Comparison of ENCODE assay signal across 13 cellular contexts in genomic region chr20:16007164-16007563, GRCh38.
DNase-seq lines count a peak whose midpoint lies in the region; ATAC-seq and TF ChIP-seq lines count a peak whose summit lies in the region.
"Had no signal": no experiment of that assay in that cellular context is flagged by ENCODE, and none has a peak within 500 bp of the region (broad histone marks: within the 10 kb centered on the region; RNA-seq: fewer than 3 reads in every experiment).

No MANE protein-coding gene starts in this region.

- no peaks in the 10 kb centered on the region for H3K27me3 ChIP-seq in GM23338 (ENCODE audit: insufficient read depth)
- H3K27me3 ChIP-seq: neutrophil had no signal

- H3K27ac Mint-ChIP-seq in GM23338 = no peak overlapping the region

- no peaks in the 10 kb centered on the region for H3K27me3 Mint-ChIP-seq in GM23338 (ENCODE audit: insufficient read depth, low read depth, poor library complexity)

- peaks cover 16% of the 10 kb centered on the region for H3K4me1 Mint-ChIP-seq in GM23338

- DNase-seq in GM12864 (ENCODE audit: low read depth) (peak; percentile 66), GM23338 (ENCODE audit: low spot score) (no peak), NCI-H2029 treated with DMSO at 0.1 percent for 48 hours (lab: John Stamatoyannopoulos, UW) (no peak), NCI-H1694 (lab: John Stamatoyannopoulos, UW) (no peak), medulla oblongata (ENCODE audit: extremely low spot score) (no peak)
- DNase-seq: 8988T; activated CD8-positive, alpha-beta memory T cell treated with anti-CD3 and anti-CD28 coated beads, Interleukin-2, amount 50 U/mL, for 48 hours; aorta; NCI-H187 treated with DMSO at 0.1 percent for 48 hours had no signal

- no peaks in the 10 kb centered on the region; the same call in 2 of the 3 replicates for H3K9me3 Mint-ChIP-seq in GM23338

- peak; percentile 94 for ATAC-seq in GM19328 (IDR thresholded peaks at IDR 0.05; ENCODE audit: unreplicated experiment)
- ATAC-seq in HG02610 (IDR thresholded peaks at IDR 0.05; ENCODE audit: unreplicated experiment) = peak; percentile 92
- ATAC-seq in HG03196 (IDR thresholded peaks at IDR 0.05; ENCODE audit: unreplicated experiment) = peak; percentile 88
- ATAC-seq in GM23338 = no peak

- no peaks in the 10 kb centered on the region; the same call in 2 of the 3 replicates for H3K36me3 Mint-ChIP-seq in GM23338 (ENCODE audit: low read depth)

- H3K9me2 ChIP-seq in GM23338 (ENCODE audit: insufficient read depth) = peaks cover 4% of the 10 kb centered on the region

- H3K4me2 ChIP-seq in GM23338 = no peak overlapping the region

- H3K4me1 ChIP-seq in GM23338 (ENCODE audit: insufficient read depth) = peaks cover 16% of the 10 kb centered on the region; the same call in 1 of the 2 replicates

- H4K20me1 ChIP-seq in GM23338 (replicated peaks; ENCODE audit: insufficient read depth) = no peaks in the 10 kb centered on the region

- H2AFZ ChIP-seq in GM23338 = no peak overlapping the region

- no peak overlapping the region for H3K27ac ChIP-seq in GM23338 (ENCODE audit: low read depth)
- H3K27ac ChIP-seq: neutrophil had no signal

- no peak overlapping the region for H3K4me3 Mint-ChIP-seq in GM23338

- TF ChIP-seq CTCF in GM12864 (IDR thresholded peaks at IDR 0.05; ENCODE audit: low read depth, low read length, missing control alignments) (no peak), GM23338 (conservative IDR thresholded peaks at IDR 0.05; ENCODE audit: low read depth in 2 of 2) (no peak)

- H3F3A ChIP-seq in GM23338 (replicated peaks; ENCODE audit: low read depth) = no peaks in the 10 kb centered on the region

- H3K4me3 ChIP-seq in GM12864 (ENCODE audit: low read depth, low read length) (no peak overlapping the region), GM23338 (no peak overlapping the region)

- H3K79me2 ChIP-seq in GM23338 (replicated peaks; ENCODE audit: insufficient read depth) = no peaks in the 10 kb centered on the region

- H3K36me3 ChIP-seq in GM23338 (ENCODE audit: insufficient read depth) = no peaks in the 10 kb centered on the region
- H3K36me3 ChIP-seq: neutrophil had no signal

TF ChIP-seq in GM23338, 12 proteins besides CTCF, POLR2A, EP300 and RAD21:
- no peak for TF ChIP-seq ZNF114 (CRISPR knock-in tag; IDR thresholded peaks at IDR 0.05)
- no peak for TF ChIP-seq EZH2phosphoT487 (IDR thresholded peaks at IDR 0.05; ENCODE audit: unreplicated experiment)
- no peak for TF ChIP-seq NANOG (IDR thresholded peaks at IDR 0.05; ENCODE audit: borderline replicate concordance)
- no peak for TF ChIP-seq JUNB (IDR thresholded peaks at IDR 0.05; ENCODE audit: unreplicated experiment)
- no peak for TF ChIP-seq ZNF331 (CRISPR knock-in tag; IDR thresholded peaks at IDR 0.05; ENCODE audit: low read depth)
- TF ChIP-seq, protein P1, sequence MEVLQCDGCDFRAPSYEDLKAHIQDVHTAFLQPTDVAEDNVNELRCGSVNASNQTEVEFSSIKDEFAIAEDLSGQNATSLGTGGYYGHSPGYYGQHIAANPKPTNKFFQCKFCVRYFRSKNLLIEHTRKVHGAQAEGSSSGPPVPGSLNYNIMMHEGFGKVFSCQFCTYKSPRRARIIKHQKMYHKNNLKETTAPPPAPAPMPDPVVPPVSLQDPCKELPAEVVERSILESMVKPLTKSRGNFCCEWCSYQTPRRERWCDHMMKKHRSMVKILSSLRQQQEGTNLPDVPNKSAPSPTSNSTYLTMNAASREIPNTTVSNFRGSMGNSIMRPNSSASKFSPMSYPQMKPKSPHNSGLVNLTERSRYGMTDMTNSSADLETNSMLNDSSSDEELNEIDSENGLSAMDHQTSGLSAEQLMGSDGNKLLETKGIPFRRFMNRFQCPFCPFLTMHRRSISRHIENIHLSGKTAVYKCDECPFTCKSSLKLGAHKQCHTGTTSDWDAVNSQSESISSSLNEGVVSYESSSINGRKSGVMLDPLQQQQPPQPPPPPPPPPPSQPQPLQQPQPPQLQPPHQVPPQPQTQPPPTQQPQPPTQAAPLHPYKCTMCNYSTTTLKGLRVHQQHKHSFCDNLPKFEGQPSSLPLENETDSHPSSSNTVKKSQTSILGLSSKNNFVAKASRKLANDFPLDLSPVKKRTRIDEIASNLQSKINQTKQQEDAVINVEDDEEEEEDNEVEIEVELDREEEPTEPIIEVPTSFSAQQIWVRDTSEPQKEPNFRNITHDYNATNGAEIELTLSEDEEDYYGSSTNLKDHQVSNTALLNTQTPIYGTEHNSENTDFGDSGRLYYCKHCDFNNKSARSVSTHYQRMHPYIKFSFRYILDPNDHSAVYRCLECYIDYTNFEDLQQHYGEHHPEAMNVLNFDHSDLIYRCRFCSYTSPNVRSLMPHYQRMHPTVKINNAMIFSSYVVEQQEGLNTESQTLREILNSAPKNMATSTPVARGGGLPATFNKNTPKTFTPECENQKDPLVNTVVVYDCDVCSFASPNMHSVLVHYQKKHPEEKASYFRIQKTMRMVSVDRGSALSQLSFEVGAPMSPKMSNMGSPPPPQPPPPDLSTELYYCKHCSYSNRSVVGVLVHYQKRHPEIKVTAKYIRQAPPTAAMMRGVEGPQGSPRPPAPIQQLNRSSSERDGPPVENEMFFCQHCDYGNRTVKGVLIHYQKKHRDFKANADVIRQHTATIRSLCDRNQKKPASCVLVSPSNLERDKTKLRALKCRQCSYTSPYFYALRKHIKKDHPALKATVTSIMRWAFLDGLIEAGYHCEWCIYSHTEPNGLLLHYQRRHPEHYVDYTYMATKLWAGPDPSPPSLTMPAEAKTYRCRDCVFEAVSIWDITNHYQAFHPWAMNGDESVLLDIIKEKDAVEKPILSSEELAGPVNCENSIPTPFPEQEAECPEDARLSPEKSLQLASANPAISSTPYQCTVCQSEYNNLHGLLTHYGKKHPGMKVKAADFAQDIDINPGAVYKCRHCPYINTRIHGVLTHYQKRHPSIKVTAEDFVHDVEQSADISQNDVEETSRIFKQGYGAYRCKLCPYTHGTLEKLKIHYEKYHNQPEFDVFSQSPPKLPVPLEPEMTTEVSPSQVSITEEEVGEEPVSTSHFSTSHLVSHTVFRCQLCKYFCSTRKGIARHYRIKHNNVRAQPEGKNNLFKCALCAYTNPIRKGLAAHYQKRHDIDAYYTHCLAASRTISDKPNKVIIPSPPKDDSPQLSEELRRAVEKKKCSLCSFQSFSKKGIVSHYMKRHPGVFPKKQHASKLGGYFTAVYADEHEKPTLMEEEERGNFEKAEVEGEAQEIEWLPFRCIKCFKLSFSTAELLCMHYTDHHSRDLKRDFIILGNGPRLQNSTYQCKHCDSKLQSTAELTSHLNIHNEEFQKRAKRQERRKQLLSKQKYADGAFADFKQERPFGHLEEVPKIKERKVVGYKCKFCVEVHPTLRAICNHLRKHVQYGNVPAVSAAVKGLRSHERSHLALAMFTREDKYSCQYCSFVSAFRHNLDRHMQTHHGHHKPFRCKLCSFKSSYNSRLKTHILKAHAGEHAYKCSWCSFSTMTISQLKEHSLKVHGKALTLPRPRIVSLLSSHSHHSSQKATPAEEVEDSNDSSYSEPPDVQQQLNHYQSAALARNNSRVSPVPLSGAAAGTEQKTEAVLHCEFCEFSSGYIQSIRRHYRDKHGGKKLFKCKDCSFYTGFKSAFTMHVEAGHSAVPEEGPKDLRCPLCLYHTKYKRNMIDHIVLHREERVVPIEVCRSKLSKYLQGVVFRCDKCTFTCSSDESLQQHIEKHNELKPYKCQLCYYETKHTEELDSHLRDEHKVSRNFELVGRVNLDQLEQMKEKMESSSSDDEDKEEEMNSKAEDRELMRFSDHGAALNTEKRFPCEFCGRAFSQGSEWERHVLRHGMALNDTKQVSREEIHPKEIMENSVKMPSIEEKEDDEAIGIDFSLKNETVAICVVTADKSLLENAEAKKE (CRISPR knock-in tag; IDR thresholded peaks at IDR 0.05) = no peak
- no peak for TF ChIP-seq POLR2AphosphoS5 (IDR thresholded peaks at IDR 0.05; ENCODE audit: low read depth)
- no peak for TF ChIP-seq STAT1 (IDR thresholded peaks at IDR 0.05; ENCODE audit: unreplicated experiment)
- TF ChIP-seq CREB1 (CRISPR knock-in tag; IDR thresholded peaks at IDR 0.05; ENCODE audit: low read depth) = no peak
- TF ChIP-seq, protein P2, sequence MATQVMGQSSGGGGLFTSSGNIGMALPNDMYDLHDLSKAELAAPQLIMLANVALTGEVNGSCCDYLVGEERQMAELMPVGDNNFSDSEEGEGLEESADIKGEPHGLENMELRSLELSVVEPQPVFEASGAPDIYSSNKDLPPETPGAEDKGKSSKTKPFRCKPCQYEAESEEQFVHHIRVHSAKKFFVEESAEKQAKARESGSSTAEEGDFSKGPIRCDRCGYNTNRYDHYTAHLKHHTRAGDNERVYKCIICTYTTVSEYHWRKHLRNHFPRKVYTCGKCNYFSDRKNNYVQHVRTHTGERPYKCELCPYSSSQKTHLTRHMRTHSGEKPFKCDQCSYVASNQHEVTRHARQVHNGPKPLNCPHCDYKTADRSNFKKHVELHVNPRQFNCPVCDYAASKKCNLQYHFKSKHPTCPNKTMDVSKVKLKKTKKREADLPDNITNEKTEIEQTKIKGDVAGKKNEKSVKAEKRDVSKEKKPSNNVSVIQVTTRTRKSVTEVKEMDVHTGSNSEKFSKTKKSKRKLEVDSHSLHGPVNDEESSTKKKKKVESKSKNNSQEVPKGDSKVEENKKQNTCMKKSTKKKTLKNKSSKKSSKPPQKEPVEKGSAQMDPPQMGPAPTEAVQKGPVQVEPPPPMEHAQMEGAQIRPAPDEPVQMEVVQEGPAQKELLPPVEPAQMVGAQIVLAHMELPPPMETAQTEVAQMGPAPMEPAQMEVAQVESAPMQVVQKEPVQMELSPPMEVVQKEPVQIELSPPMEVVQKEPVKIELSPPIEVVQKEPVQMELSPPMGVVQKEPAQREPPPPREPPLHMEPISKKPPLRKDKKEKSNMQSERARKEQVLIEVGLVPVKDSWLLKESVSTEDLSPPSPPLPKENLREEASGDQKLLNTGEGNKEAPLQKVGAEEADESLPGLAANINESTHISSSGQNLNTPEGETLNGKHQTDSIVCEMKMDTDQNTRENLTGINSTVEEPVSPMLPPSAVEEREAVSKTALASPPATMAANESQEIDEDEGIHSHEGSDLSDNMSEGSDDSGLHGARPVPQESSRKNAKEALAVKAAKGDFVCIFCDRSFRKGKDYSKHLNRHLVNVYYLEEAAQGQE (IDR thresholded peaks at IDR 0.05; ENCODE audit: unreplicated experiment) = no peak
